ENCODE assay signal across 8 cellular contexts in genomic region chr1:181033799-181034391, GRCh38. TPM values are rescaled to one million over a fixed set of nuclear protein-coding genes. Genes with fewer than 3 reads are reported as not detected.
DNase-seq lines count a peak whose midpoint lies in the region; ATAC-seq and TF ChIP-seq lines count a peak whose summit lies in the region.

Gene MR1 (plus strand): TSS chr1:181033983. CDS start chr1:181034008, 25 bp downstream.

- H3K4me1 Mint-ChIP-seq in IgD-negative memory B cell: peaks cover 35 to 49% (median 49%) of the 10 kb centered on the region in 3 donors
- H3K4me1 Mint-ChIP-seq in stimulated activated naive CD8-positive, alpha-beta T cell treated with anti-CD3 and anti-CD28 coated beads, Interleukin-15, Interleukin-2, amounts not matched to agents 100 ng/mL and 50 ng/mL, for 24 hours (ENCODE audit: low read depth): peaks cover 54% of the 10 kb centered on the region

- peak within 1 kb of the TSS; percentile 43 for H3K9ac ChIP-seq in SK-N-SH

- no peaks in the 10 kb centered on the region for H3F3A ChIP-seq in SK-N-SH (replicated peaks; ENCODE audit: insufficient read depth)

- peak within 1 kb of the TSS; percentile 59 for H3K4me2 ChIP-seq in SK-N-SH

- CTCF ChIA-PET in SK-N-SH (lab: Yijun Ruan, JAX): interaction anchor here (1.0 to 9.8 kb wide), 3 partner anchors 8 to 110 kb away, joined by 3 to 91 read pairs (median 4); no protein-coding TSS in a partner anchor

- no peaks in the 10 kb centered on the region for H3K9me3 ChIP-seq in SK-N-SH

- H3K9me3 Mint-ChIP-seq in IgD-negative memory B cell: no peaks in the 10 kb centered on the region
- H3K9me3 Mint-ChIP-seq in stimulated activated naive CD8-positive, alpha-beta T cell treated with anti-CD3 and anti-CD28 coated beads, Interleukin-15, Interleukin-2, amounts not matched to agents 100 ng/mL and 50 ng/mL, for 24 hours: no peaks in the 10 kb centered on the region

- peaks cover 0 to 10% of the 10 kb centered on the region in 2 experiments; a peak in 2 of 4 replicates for H3K4me1 ChIP-seq in SK-N-SH (ENCODE audit: control insufficient read depth in 1 of 2, insufficient read depth in 2 of 2, low read depth in 1 of 2, low read length in 1 of 2)

- no peaks in the 10 kb centered on the region for H3K36me3 ChIP-seq in SK-N-SH (replicated peaks in 1 of 2; ENCODE audit: control insufficient read depth in 1 of 2, insufficient read depth in 2 of 2, low read length in 1 of 2)

- peaks cover 10% of the 10 kb centered on the region for H3K36me3 Mint-ChIP-seq in IgD-negative memory B cell
- peaks cover 12% of the 10 kb centered on the region for H3K36me3 Mint-ChIP-seq in stimulated activated naive CD8-positive, alpha-beta T cell treated with anti-CD3 and anti-CD28 coated beads, Interleukin-15, Interleukin-2, amounts not matched to agents 100 ng/mL and 50 ng/mL, for 24 hours (ENCODE audit: low read depth)

- TF ChIP-seq RAD21 in SK-N-SH (IDR thresholded peaks at IDR 0.05; ENCODE audit: low read length): no peak

- H3K4me3 ChIP-seq in SK-N-SH (ENCODE audit: low read depth in 2 of 2, low read length in 1 of 2): peak within 1 kb of the TSS; percentile 24 to 33; a peak in 1 of 4 replicates

- peak within 1 kb of the TSS; percentile 75 to 99 (median 97) for H3K27ac Mint-ChIP-seq in IgD-negative memory B cell
- peak within 1 kb of the TSS; percentile 99 for H3K27ac Mint-ChIP-seq in stimulated activated naive CD8-positive, alpha-beta T cell treated with anti-CD3 and anti-CD28 coated beads, Interleukin-15, Interleukin-2, amounts not matched to agents 100 ng/mL and 50 ng/mL, for 24 hours

- no peaks in the 10 kb centered on the region for H3K27me3 Mint-ChIP-seq in IgD-negative memory B cell
- no peaks in the 10 kb centered on the region for H3K27me3 Mint-ChIP-seq in stimulated activated naive CD8-positive, alpha-beta T cell treated with anti-CD3 and anti-CD28 coated beads, Interleukin-15, Interleukin-2, amounts not matched to agents 100 ng/mL and 50 ng/mL, for 24 hours

- no peaks in the 10 kb centered on the region for H3K79me2 ChIP-seq in SK-N-SH (ENCODE audit: insufficient read depth)

- no peak for TF ChIP-seq EP300 in SK-N-SH (IDR thresholded peaks at IDR 0.05; ENCODE audit: borderline replicate concordance in 1 of 2, low read depth in 1 of 2, low read length in 1 of 2)

- no peak for TF ChIP-seq CTCF in SK-N-SH (IDR thresholded peaks at IDR 0.05)

- no peaks in the 10 kb centered on the region for H3K27me3 ChIP-seq in SK-N-SH (ENCODE audit: insufficient read depth)

- H3K27ac ChIP-seq in SK-N-SH (ENCODE audit: low read depth in 2 of 2, low read length in 1 of 2) (peak within 1 kb of the TSS; percentile 64 to 67), caudate nucleus (ENCODE audit: low read depth, low read length) (peak within 1 kb of the TSS; percentile 93)

- DNase-seq in activated T-cell treated with anti-CD3 and anti-CD28 coated beads for 24 hours (ENCODE audit: low read depth) (peak; percentile 26), SK-N-SH (peak; percentile 42), caudate nucleus (lab: John Stamatoyannopoulos, UW) (peak in 28 of 61 donors; percentile 3 to 83 (median 20)), kidney tubule cell (ENCODE audit: low spot score) (peak; percentile 90)
- no peak for DNase-seq in activated T-cell treated with anti-CD3 and anti-CD28 coated beads, Interleukin-2, amount 50 U/mL, for 1 hour

- no peaks in the 10 kb centered on the region for H3K9me2 ChIP-seq in SK-N-SH

- 45% methylated on average over 9 of the region's 9 CpGs for WGBS in SK-N-SH (ENCODE audit: low lambda C conversion rate)

- peak; percentile 93 for ATAC-seq in GM21717 (IDR thresholded peaks at IDR 0.05; ENCODE audit: unreplicated experiment)

- peak within 1 kb of the TSS; percentile 89 for H2AFZ ChIP-seq in SK-N-SH (ENCODE audit: low read depth)

- no peaks in the 10 kb centered on the region for H4K20me1 ChIP-seq in SK-N-SH (ENCODE audit: insufficient read depth)

- POLR2A ChIA-PET in SK-N-SH (lab: Yijun Ruan, JAX): interaction anchor here (1.3 kb wide), 1 partner anchor 12 kb away, joined by 5 read pairs; no protein-coding TSS in a partner anchor

- H3K4me3 Mint-ChIP-seq in IgD-negative memory B cell: peak within 1 kb of the TSS; percentile 89 to 99 (median 98)
- peak within 1 kb of the TSS; percentile 94 for H3K4me3 Mint-ChIP-seq in stimulated activated naive CD8-positive, alpha-beta T cell treated with anti-CD3 and anti-CD28 coated beads, Interleukin-15, Interleukin-2, amounts not matched to agents 100 ng/mL and 50 ng/mL, for 24 hours

TF ChIP-seq in SK-N-SH, 30 proteins besides CTCF, POLR2A, EP300 and RAD21:
- TF ChIP-seq ELF1 (IDR thresholded peaks at IDR 0.05) (peak; percentile 43; the same call in 1 of the 2 replicates), RFX5 (IDR thresholded peaks at IDR 0.05; ENCODE audit: low read length) (peak; percentile 100), SMC3 (IDR thresholded peaks at IDR 0.05; ENCODE audit: low read depth, low read length) (no peak), GABPA (IDR thresholded peaks at IDR 0.05; ENCODE audit: low read depth) (no peak), EZH2phosphoT487 (IDR thresholded peaks at IDR 0.05; ENCODE audit: borderline replicate concordance, low read depth) (no peak), TEAD4 (IDR thresholded peaks at IDR 0.05; ENCODE audit: borderline replicate concordance, insufficient read depth) (no peak), REST (IDR thresholded peaks at IDR 0.05; ENCODE audit: low read depth, low read length) (no peak)

RNA-seq across cellular contexts. Expression of gene MR1, which starts in this region (rescaled TPM):
- polyA plus RNA-seq in IgD-negative memory B cell (28.3 TPM), SK-N-SH (2012; rRNA removed) (7.0 and 9.7 TPM in 2 replicates)
- 7.1 and 8.3 TPM in 2 replicates for polyA plus RNA-seq in SK-N-SH (2012; cell fraction: cytosol; rRNA removed)
- 5.1 and 6.4 TPM in 2 replicates for polyA plus RNA-seq in SK-N-SH (2012; cell fraction: nucleus; rRNA removed)
